11 cellular contexts compared by ENCODE assay signal in the genomic region with DNA sequence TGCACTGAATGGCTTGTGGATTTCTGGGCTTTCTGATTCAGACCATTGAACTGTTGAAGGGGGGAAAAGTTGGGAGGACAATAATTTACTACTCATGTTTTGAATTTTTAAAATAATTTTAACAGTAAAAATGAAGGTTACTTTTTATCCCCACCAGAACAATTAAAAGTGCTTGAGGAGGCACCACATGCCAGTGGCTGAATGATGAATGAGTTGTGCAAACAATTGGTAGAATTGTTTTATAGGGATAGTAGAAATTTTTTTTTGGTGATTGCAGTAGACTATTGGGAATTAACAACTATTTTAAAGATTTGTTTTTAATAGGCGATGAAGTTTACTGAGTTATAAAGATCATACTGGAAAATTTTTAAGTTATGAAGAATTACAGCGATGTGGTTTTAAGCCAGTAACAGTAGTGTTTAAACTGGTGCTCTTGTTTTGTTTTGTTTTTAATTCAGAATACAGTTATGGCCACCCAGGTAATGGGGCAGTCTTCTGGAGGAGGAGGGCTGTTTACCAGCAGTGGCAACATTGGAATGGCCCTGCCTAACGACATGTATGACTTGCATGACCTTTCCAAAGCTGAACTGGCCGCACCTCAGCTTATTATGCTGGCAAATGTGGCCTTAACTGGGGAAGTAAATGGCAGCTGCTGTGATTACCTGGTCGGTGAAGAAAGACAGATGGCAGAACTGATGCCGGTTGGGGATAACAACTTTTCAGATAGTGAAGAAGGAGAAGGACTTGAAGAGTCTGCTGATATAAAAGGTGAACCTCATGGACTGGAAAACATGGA. TPM values are rescaled to one million over a fixed set of nuclear protein-coding genes. Genes with fewer than 3 reads are reported as not detected.
DNase-seq lines count a peak whose midpoint lies in the region; ATAC-seq and TF ChIP-seq lines count a peak whose summit lies in the region.
"Had no signal": no experiment of that assay in that cellular context is flagged by ENCODE, and none has a peak within 500 bp of the region (broad histone marks: within the 10 kb centered on the region; RNA-seq: fewer than 3 reads in every experiment).

No MANE protein-coding gene starts in this region.

- no peak overlapping the region for H2AFZ ChIP-seq in GM23248

- H4K20me1 ChIP-seq in GM23248 (ENCODE audit: insufficient read depth): 0 out of 2 replicates have a peak, but pooled peaks cover 6% of the 10 kb centered on the region

- peak overlapping the region; percentile 83 for H3K4me2 ChIP-seq in GM23248 (ENCODE audit: unreplicated experiment)

- H3K36me3 ChIP-seq in GM23248 (ENCODE audit: low read depth) (no peaks in the 10 kb centered on the region; the same call in 1 of the 2 replicates), SJCRH30 (peaks cover 15% of the 10 kb centered on the region)

- intact Hi-C loops in Right ventricle myocardium superior (cut with DNase I): no loop called here

- in situ Hi-C loops in GM23248 (cut with MboI): no loop called here

- H3K9me3 ChIP-seq in GM23248 (ENCODE audit: low read depth) (no peaks in the 10 kb centered on the region), SJCRH30 (replicated peaks) (no peaks in the 10 kb centered on the region)
- H3K9me3 ChIP-seq: body of pancreas had no signal

- H3K79me2 ChIP-seq in GM23248 (ENCODE audit: insufficient read depth): peaks cover 65% of the 10 kb centered on the region

- H3F3A ChIP-seq in GM23248 (ENCODE audit: insufficient read depth): peaks cover 32% of the 10 kb centered on the region

- H3K4me3 ChIP-seq in GM23248 (peak overlapping the region; percentile 83), SJCRH30 (peak overlapping the region; percentile 94), skeletal muscle cell (ENCODE audit: low read depth, low read length) (peak overlapping the region; percentile 94)

- 63% methylated on average over 6 of the region's 6 CpGs for WGBS in GM23248 (ENCODE audit: low coverage in 1 of 2, low lambda C conversion rate in 2 of 2, missing lambda C conversion rate in 2 of 2), 2 experiments

- no peak for ATAC-seq in HG02884 (IDR thresholded peaks at IDR 0.05; ENCODE audit: unreplicated experiment)
- ATAC-seq in Right ventricle myocardium superior (ENCODE audit: poor library complexity): no peak
- ATAC-seq: body of pancreas had no signal

- H3K9me2 ChIP-seq in GM23248 (ENCODE audit: insufficient read depth): no peaks in the 10 kb centered on the region

- peak overlapping the region; percentile 78 for H3K27ac ChIP-seq in GM23248
- no peak overlapping the region for H3K27ac ChIP-seq in SJCRH30

- no peak for TF ChIP-seq POLR2A in erythroblast (IDR thresholded peaks at IDR 0.05; ENCODE audit: low read length)

- no peaks in the 10 kb centered on the region for H3K27me3 ChIP-seq in GM23248 (replicated peaks; ENCODE audit: insufficient read depth)
- no peaks in the 10 kb centered on the region for H3K27me3 ChIP-seq in SJCRH30
- H3K27me3 ChIP-seq: body of pancreas had no signal

- peak overlapping the region; percentile 86 for H3K9ac ChIP-seq in GM23248

- DNase-seq in GM23248 (peak; percentile 7), SJCRH30 (no peak), erythroblast (lab: John Stamatoyannopoulos, UW) (peak; percentile 28 to 37), skeletal muscle cell (ENCODE audit: low read depth) (no peak), NOMO-1 treated with dmso at 0.1 percent for 144 hours (lab: John Stamatoyannopoulos, UW; ENCODE audit: unreplicated experiment) (no peak), NCI-H345 (lab: John Stamatoyannopoulos, UW) (no peak), Right ventricle myocardium superior (no peak)
- DNase-seq: body of pancreas; NCI-H510A treated with DMSO at 0.1 percent for 48 hours; stimulated activated CD4-positive, alpha-beta T cell treated with anti-CD3 and anti-CD28 coated beads, Interleukin-2, amount 100 ng/mL, for 48 hours had no signal

- H3K4me1 ChIP-seq in GM23248 (ENCODE audit: insufficient read depth): peaks cover 21% of the 10 kb centered on the region
- no peaks in the 10 kb centered on the region; the same call in 1 of the 2 replicates for H3K4me1 ChIP-seq in SJCRH30

RNA-seq across cellular contexts. Expression of a gene that starts 2.7 kb away (rescaled TPM):
- 32.9 and 36.7 TPM in 2 replicates for total RNA-seq in GM23248 (2014; rRNA removed; shearing (Covaris generic))
- 54.6 and 60.1 TPM in 2 replicates for polyA plus RNA-seq in GM23248 (2016; fragmentation: Nextera tagmentation; extraction: Ambion mirVana)
- total RNA-seq in SJCRH30 (2014; rRNA removed; shearing (Covaris generic)): 49.7 and 55.4 TPM in 2 replicates
- total RNA-seq in Right ventricle myocardium superior: 24.0 TPM

Comparison
In these comparisons a context has a peak if more than half of its experiments do, and no peak if none do; other contexts are left out.
1. DNase-seq: peak in GM23248 (single experiment) and erythroblast (2 of 2); none in SJCRH30 (0 of 2), skeletal muscle cell (single experiment), NOMO-1 treated with dmso at 0.1 percent for 144 hours (single experiment), NCI-H345 (single experiment) and Right ventricle myocardium superior (single experiment).
2. Peak in every context shown above with its lines, with median percentiles within 50 percentile points of each other: H3K4me3 ChIP-seq.